11 cellular contexts compared by ENCODE assay signal in genomic region chr17:55426851-55427586, GRCh38. TPM values are rescaled to one million over a fixed set of nuclear protein-coding genes. Genes with fewer than 3 reads are reported as not detected.
DNase-seq lines count a peak whose midpoint lies in the region; ATAC-seq and TF ChIP-seq lines count a peak whose summit lies in the region.
"Had no signal": no experiment of that assay in that cellular context is flagged by ENCODE, and none has a peak within 500 bp of the region (broad histone marks: within the 10 kb centered on the region; RNA-seq: fewer than 3 reads in every experiment).

No MANE protein-coding gene starts in this region.

- no peaks in the 10 kb centered on the region for H3K9me2 ChIP-seq in PC-9 (ENCODE audit: insufficient read depth)

- no peaks in the 10 kb centered on the region for H3K27me3 ChIP-seq in PC-9 (ENCODE audit: insufficient read depth, low read depth)

- CTCF ChIA-PET in PC-9 (lab: Charles Lee): no interaction called here

- DNase-seq in NOMO-1 treated with DMSO at 0.1 percent for 48 hours (lab: John Stamatoyannopoulos, UW; ENCODE audit: unreplicated experiment) (peak; percentile 9), NOMO-1 (lab: John Stamatoyannopoulos, UW; ENCODE audit: unreplicated experiment in 2 of 2) (no peak), RPMI7951 (ENCODE audit: low read depth) (peak; percentile 24), PC-9 (no peak), kidney glomerular epithelial cell (lab: John Stamatoyannopoulos, UW) (no peak)
- no peak for DNase-seq in stimulated activated naive B cell treated with anti-CD40 and anti-IgM and Interleukin-4, amounts not matched to agents 10 μg/mL and 1 μg/mL and 100 μg/mL, for 72 hours
- DNase-seq: 8988T, activated B cell treated with CpG ODN at 0.5 μM for 24 hours, NCI-H526 treated with DMSO at 0.1 percent for 48 hours had no signal

- H3K36me3 Mint-ChIP-seq in stimulated activated naive B cell treated with anti-CD40 and anti-IgM and Interleukin-4, amounts not matched to agents 10 μg/mL and 1 μg/mL and 100 μg/mL, for 72 hours: no peaks in the 10 kb centered on the region

- peaks cover 0 to 5% of the 10 kb centered on the region in 2 donors for H3K27me3 Mint-ChIP-seq in stimulated activated naive B cell treated with anti-CD40 and anti-IgM and Interleukin-4, amounts not matched to agents 10 μg/mL and 1 μg/mL and 100 μg/mL, for 72 hours
- H3K27me3 Mint-ChIP-seq: activated B cell treated with CpG ODN at 0.5 μM for 24 hours had no signal

- peaks cover 38 to 69% of the 10 kb centered on the region in 2 donors for H3K4me1 Mint-ChIP-seq in stimulated activated naive B cell treated with anti-CD40 and anti-IgM and Interleukin-4, amounts not matched to agents 10 μg/mL and 1 μg/mL and 100 μg/mL, for 72 hours

- no peaks in the 10 kb centered on the region for H3K79me2 ChIP-seq in PC-9 (ENCODE audit: low read depth)

- BruUV-seq in PC-9 (replicated peaks; lab: Mats Ljungman, UMichigan): no TSS peak

- H3K4me3 ChIP-seq in PC-9: no peak overlapping the region

- no peak overlapping the region for H3K27ac Mint-ChIP-seq in stimulated activated naive B cell treated with anti-CD40 and anti-IgM and Interleukin-4, amounts not matched to agents 10 μg/mL and 1 μg/mL and 100 μg/mL, for 72 hours
- H3K27ac Mint-ChIP-seq: activated B cell treated with CpG ODN at 0.5 μM for 24 hours had no signal

- no peaks in the 10 kb centered on the region for H3K36me3 ChIP-seq in PC-9 (ENCODE audit: low read depth)

- H2AFZ ChIP-seq in PC-9: no peak overlapping the region

- H3K27ac ChIP-seq in PC-9: no peak overlapping the region

- H3K9me3 Mint-ChIP-seq in stimulated activated naive B cell treated with anti-CD40 and anti-IgM and Interleukin-4, amounts not matched to agents 10 μg/mL and 1 μg/mL and 100 μg/mL, for 72 hours: no peaks in the 10 kb centered on the region
- H3K9me3 Mint-ChIP-seq: activated B cell treated with CpG ODN at 0.5 μM for 24 hours had no signal

- peak; percentile 69 for ATAC-seq in HG02759 (IDR thresholded peaks at IDR 0.05; ENCODE audit: unreplicated experiment)
- peak; percentile 53 to 55 for ATAC-seq in stimulated activated naive B cell treated with anti-CD40 and anti-IgM and Interleukin-4, amounts not matched to agents 10 μg/mL and 1 μg/mL and 100 μg/mL, for 72 hours (replicated peaks)
- ATAC-seq in GM21526 (IDR thresholded peaks at IDR 0.05; ENCODE audit: low FRiP score, unreplicated experiment): no peak

- H3K4me2 ChIP-seq in PC-9: no peak overlapping the region

- no peak overlapping the region for H3K4me3 Mint-ChIP-seq in stimulated activated naive B cell treated with anti-CD40 and anti-IgM and Interleukin-4, amounts not matched to agents 10 μg/mL and 1 μg/mL and 100 μg/mL, for 72 hours
- H3K4me3 Mint-ChIP-seq: activated B cell treated with CpG ODN at 0.5 μM for 24 hours had no signal

- H4K20me1 ChIP-seq in PC-9 (ENCODE audit: insufficient read depth): no peaks in the 10 kb centered on the region

- no peak for TF ChIP-seq CTCF in PC-9 (conservative IDR thresholded peaks at IDR 0.05)

- intact Hi-C loops in PC-9 (cut with micrococcal nuclease; ENCODE audit: unreplicated experiment): no loop called here

- H3F3A ChIP-seq in PC-9 (ENCODE audit: insufficient read depth, low read depth): peaks cover 9% of the 10 kb centered on the region; the same call in 1 of the 2 replicates

- H3K9me3 ChIP-seq in PC-9 (ENCODE audit: insufficient read depth, low read depth): no peaks in the 10 kb centered on the region

- POLR2A ChIA-PET in PC-9 (lab: Charles Lee; ENCODE audit: unreplicated experiment): no interaction called here

- peaks cover 26% of the 10 kb centered on the region for H3K4me1 ChIP-seq in PC-9 (replicated peaks; ENCODE audit: insufficient read depth)

RNA-seq across cellular contexts. Expression of gene MMD, which starts 5.4 kb away (rescaled TPM):
- 59.8 and 73.4 TPM in 2 replicates for total RNA-seq in RPMI7951 (2014; rRNA removed; shearing (Covaris generic))
- total RNA-seq in PC-9 (2021): 7.2 and 9.9 TPM in 2 replicates

Comparison
In these comparisons a context has a peak if more than half of its experiments do, and no peak if none do; other contexts are left out.
1. DNase-seq: peak in NOMO-1 treated with DMSO at 0.1 percent for 48 hours (single experiment) and RPMI7951 (single experiment); none in NOMO-1 (0 of 2), stimulated activated naive B cell treated with anti-CD40 and anti-IgM and Interleukin-4, amounts not matched to agents 10 μg/mL and 1 μg/mL and 100 μg/mL, for 72 hours (single experiment), PC-9 (0 of 2) and kidney glomerular epithelial cell (single experiment).